Comparison of ENCODE assay signal across 8 cellular contexts in the genomic region with DNA sequence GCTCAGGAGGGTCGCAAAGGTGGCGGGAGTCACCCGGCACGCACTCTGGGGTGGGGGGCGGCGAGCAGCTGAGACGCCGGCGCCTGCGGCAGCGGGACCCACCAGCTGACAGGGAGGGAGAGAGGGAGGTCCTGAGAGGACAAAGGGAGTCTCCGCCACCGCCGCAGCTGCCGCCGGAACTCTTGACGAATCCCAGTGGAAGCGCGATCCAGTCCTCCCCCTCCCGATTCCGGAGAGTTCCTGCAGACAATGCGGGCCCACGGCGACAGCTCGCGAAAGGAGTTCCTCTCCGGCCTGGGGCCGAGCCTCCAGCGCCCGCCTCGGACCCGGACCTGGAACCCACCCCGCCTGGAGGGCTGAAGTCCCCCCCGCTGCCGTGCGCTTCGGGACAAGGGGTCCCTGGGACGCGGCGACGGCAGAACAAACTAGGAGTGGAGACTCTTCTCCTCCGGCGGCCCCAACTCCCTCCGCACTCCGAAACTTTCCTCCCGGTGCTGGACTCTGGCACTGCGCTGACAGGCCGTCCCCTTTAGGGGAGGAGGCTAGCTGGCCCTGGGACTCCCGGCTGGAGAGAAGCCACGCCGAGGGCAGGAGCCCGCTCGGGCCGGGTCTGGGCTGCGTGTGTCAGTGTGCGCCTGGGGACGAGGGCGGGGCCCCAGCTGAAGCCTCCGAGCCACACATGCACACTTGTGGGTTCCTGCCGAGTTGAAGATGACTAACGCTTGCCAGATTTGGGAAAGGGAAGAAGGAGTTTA. TPM values are rescaled to one million over a fixed set of nuclear protein-coding genes. Genes with fewer than 3 reads are reported as not detected.
A peak's percentile ranks its signal among the peaks of the same experiment; 100 is the strongest.
DNase-seq lines count a peak whose midpoint lies in the region; ATAC-seq and TF ChIP-seq lines count a peak whose summit lies in the region.

A gene (minus strand): TSS at position 623 of the 755 bp plus-strand sequence. CDS start 669 bp downstream, outside the sequence.

- H3K27me3 ChIP-seq in psoas muscle (ENCODE audit: insufficient read depth in 3 of 3, low read length in 2 of 3) (no peaks in the 10 kb centered on the region), aorta (ENCODE audit: control insufficient read depth in 1 of 2, insufficient read depth in 2 of 2, low read length in 1 of 2) (no peaks in the 10 kb centered on the region)

- intact Hi-C loops in T-helper 1 cell treated with Interleukin-12 subunit alpha and Interleukin-12 subunit beta and Interleukin-4 antibody, amounts not matched to agents 30 ng/mL and 1 ng/mL, for 36 hours (cut with micrococcal nuclease) = loop anchor here (1.0 to 5.0 kb wide), 11 partner anchors 14 to 1295 kb away; a partner anchor contains a TSS
- intact Hi-C loops in left ventricle myocardium superior (cut with micrococcal nuclease) = no loop called here
- intact Hi-C loops in psoas muscle (cut with DNase I) = no loop called here
- intact Hi-C loops in aorta (cut with DNase I) = loop anchor here in 1 of 2 donors (5.0 to 10.0 kb wide), 2 partner anchors 110 to 1118 kb away; no protein-coding TSS in a partner anchor

- H3K4me1 ChIP-seq in psoas muscle (peaks cover 7% of the 10 kb centered on the region), aorta (ENCODE audit: control insufficient read depth in 1 of 2, insufficient read depth in 2 of 2, low read length in 2 of 2) (no peaks in the 10 kb centered on the region)

- 0 to 2% (median 0%) methylated on average over 40 to 61 of the region's 61 CpGs for WGBS in psoas muscle, 3 donors
- 0% methylated on average over 50 to 61 of the region's 61 CpGs for WGBS in aorta, 2 donors

- H3K36me3 ChIP-seq in psoas muscle (ENCODE audit: insufficient read depth in 1 of 2, low read depth in 1 of 2) = peaks cover 0 to 10% of the 10 kb centered on the region in 2 donors
- H3K36me3 ChIP-seq in aorta (ENCODE audit: control insufficient read depth in 1 of 2, insufficient read depth in 2 of 2, low read length in 1 of 2) = no peaks in the 10 kb centered on the region

- peak within 1 kb of the TSS; percentile 90 for H3K4me3 ChIP-seq in psoas muscle
- H3K4me3 ChIP-seq in aorta (ENCODE audit: low read length in 2 of 2) = peak within 1 kb of the TSS; percentile 69 to 83

- peak within 1 kb of the TSS; percentile 82 for H3K27ac ChIP-seq in psoas muscle
- H3K27ac ChIP-seq in aorta (ENCODE audit: low read depth in 1 of 2, low read length in 2 of 2) = peak within 1 kb of the TSS in 1 of 2 donors; percentile 76

- DNase-seq in GM03348 (ENCODE audit: low spot score) (peak; percentile 97), H4 (ENCODE audit: low spot score) (peak; percentile 89), LoVo (ENCODE audit: low spot score) (peak; percentile 82), amygdala (lab: John Stamatoyannopoulos, UW) (peak in 53 of 56 donors; percentile 3 to 75 (median 46)), left ventricle myocardium superior (peak; percentile 97), psoas muscle (peak; percentile 94 to 95), aorta (peak; percentile 96)

- TF ChIP-seq CTCF in psoas muscle (IDR thresholded peaks at IDR 0.05) = no peak

- H3K9me3 ChIP-seq in psoas muscle (no peaks in the 10 kb centered on the region), aorta (ENCODE audit: control insufficient read depth, low read length) (no peaks in the 10 kb centered on the region)

- ATAC-seq in left ventricle myocardium superior = peak; percentile 96
- ATAC-seq in psoas muscle = peak; percentile 91 to 96 (median 95)
- peak; percentile 96 for ATAC-seq in aorta (ENCODE audit: low FRiP score)

RNA-seq across cellular contexts. Expression of the gene that starts here (rescaled TPM):
- total RNA-seq in H4 (2014; rRNA removed; shearing (Covaris generic)) = 12.9 and 14.0 TPM in 2 replicates
- 102 and 107 TPM in 2 replicates for total RNA-seq in T-helper 1 cell treated with Interleukin-12 subunit alpha and Interleukin-12 subunit beta and Interleukin-4 antibody, amounts not matched to agents 30 ng/mL and 1 ng/mL, for 36 hours
- 48.9 TPM for total RNA-seq in left ventricle myocardium superior
- 10 to 100 TPM; 10.3 to 21.9 (median 14.8) TPM for total RNA-seq in psoas muscle
- polyA plus RNA-seq in psoas muscle = 1 to 10 TPM; 3.3 to 7.7 (median 5.4) TPM
- 10 to 100 TPM; 82.6 to 88.0 TPM for total RNA-seq in aorta
- polyA plus RNA-seq in aorta = 10 to 100 TPM; 16.0 to 18.8 TPM

Comparison
In these comparisons a context has a peak if more than half of its experiments do, and no peak if none do; other contexts are left out.
1. DNase-seq: peak in every context shown above with its lines; median percentile 97 in GM03348; 97 in left ventricle myocardium superior; 96 in aorta; 94 in psoas muscle; 89 in H4; 82 in LoVo; 46 in amygdala.